Comparison of ENCODE assay signal across 1 cellular context in the genomic region with DNA sequence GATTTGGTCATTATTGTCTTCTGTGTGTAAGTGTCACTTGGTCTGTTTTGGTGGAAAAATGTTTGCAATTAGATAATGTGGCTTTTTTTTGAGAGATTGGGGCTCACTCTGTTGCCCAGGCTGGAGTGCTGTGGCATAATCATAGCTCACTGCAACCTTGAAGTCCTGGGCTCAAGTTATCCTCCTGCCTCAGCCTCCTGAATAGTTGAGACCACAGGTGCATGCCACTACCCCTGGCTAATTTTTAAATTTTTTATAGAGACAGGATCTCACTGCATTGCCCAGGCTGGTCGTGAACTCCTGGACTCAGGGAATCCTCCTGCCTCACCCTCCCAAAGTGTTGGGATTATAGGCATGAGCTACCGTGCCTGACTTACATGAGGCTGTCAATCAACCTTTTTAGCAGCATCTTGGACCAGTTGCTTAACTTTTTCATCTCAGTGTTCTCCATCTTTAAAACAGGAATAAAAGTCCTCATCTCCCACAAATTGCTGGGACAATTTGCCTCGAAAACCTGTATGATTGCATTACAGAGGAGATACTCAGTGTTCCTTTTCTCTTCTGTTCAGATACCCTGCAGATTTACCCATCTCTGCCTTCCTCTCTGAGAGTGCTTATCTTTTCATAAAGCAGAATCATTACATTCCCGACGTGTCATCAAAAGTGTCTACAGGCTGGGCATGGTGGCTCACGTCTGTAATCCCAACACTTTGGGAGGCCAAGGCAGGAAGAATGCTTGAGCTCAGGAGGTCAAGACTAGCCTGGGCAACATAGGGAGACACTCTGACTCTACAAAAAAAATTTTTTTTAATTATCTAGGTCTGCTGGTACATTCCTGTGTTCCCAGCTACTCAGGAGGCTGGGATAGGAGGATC.
A peak's percentile ranks its signal among the peaks of the same experiment; 100 is the strongest.
TF ChIP-seq lines count a peak whose summit lies in the region.

No MANE protein-coding gene starts in this region.

TF ChIP-seq in K562, 482 proteins besides CTCF, POLR2A, EP300 and RAD21:
- TF ChIP-seq, protein P1, sequence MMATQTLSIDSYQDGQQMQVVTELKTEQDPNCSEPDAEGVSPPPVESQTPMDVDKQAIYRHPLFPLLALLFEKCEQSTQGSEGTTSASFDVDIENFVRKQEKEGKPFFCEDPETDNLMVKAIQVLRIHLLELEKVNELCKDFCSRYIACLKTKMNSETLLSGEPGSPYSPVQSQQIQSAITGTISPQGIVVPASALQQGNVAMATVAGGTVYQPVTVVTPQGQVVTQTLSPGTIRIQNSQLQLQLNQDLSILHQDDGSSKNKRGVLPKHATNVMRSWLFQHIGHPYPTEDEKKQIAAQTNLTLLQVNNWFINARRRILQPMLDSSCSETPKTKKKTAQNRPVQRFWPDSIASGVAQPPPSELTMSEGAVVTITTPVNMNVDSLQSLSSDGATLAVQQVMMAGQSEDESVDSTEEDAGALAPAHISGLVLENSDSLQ (IDR thresholded peaks at IDR 0.05) = peak; percentile 61
- TF ChIP-seq, protein P2, sequence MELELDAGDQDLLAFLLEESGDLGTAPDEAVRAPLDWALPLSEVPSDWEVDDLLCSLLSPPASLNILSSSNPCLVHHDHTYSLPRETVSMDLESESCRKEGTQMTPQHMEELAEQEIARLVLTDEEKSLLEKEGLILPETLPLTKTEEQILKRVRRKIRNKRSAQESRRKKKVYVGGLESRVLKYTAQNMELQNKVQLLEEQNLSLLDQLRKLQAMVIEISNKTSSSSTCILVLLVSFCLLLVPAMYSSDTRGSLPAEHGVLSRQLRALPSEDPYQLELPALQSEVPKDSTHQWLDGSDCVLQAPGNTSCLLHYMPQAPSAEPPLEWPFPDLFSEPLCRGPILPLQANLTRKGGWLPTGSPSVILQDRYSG (tag; conservative IDR thresholded peaks at IDR 0.05; ENCODE audit: low read depth) = no peak
- peak; percentile 37; the same call in 1 of the 2 replicates for TF ChIP-seq ZNF121 (CRISPR knock-in tag; conservative IDR thresholded peaks at IDR 0.05)
